8 cellular contexts compared by ENCODE assay signal in the genomic region with DNA sequence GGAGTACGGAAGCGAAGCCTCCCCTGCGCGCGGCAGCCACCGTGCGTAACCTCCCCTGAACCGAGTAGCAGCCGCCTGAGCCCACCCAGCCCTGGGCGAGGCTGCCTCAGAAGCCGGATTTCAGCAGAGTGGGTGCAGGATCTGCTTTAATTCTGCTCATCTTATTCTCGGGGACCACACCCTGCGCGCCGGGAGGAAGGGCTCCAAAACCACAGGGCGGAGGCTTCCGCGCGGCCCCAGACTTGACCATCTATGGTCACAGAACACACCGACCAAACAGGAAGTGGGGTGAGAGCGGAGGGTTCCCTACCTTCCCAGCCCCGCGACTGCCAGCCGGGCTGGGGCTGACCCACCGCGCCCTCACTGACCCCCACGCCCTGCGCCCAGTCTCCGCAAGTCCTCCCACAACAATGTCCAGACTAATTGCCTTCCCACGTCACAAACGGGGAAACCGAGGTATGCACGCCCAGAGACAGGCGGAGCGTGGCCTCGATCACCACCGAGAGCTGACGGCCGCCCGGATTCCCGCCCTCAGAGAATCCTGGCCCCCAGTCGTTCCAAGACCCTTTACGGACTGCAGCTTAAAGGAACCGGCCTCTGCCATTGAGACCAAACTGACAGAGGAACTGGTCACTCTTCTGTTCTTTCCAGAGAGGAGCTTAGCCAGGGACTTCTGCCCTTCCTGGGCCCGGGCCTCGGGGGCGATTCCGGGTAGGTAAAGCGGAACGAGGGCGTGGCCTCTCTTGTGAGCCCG. TPM values are rescaled to one million over a fixed set of nuclear protein-coding genes. Genes with fewer than 3 reads are reported as not detected.
DNase-seq lines count a peak whose midpoint lies in the region; ATAC-seq and TF ChIP-seq lines count a peak whose summit lies in the region.

No MANE protein-coding gene starts in this region.

- H3K27ac ChIP-seq in DND-41 (ENCODE audit: low read length) (peak overlapping the region; percentile 96), RWPE1 (peak overlapping the region; percentile 99), temporal lobe (ENCODE audit: low read depth, low read length) (peak overlapping the region; percentile 97)

- POLR2A ChIA-PET in RWPE1 (lab: Yijun Ruan, JAX; ENCODE audit: low non-redundant PET) = interaction anchor here (0.6 kb wide), 1 partner anchor 58 kb away, joined by 3 read pairs; no protein-coding TSS in a partner anchor

- DNase-seq in DND-41 (peak; percentile 71), HuH-7 (ENCODE audit: low spot score) (peak; percentile 67), RWPE1 (ENCODE audit: low spot score) (peak; percentile 88), fibroblast of villous mesenchyme (ENCODE audit: low read depth) (peak; percentile 91)
- DNase-seq in activated effector memory CD4-positive, alpha-beta T cell treated with Interleukin-2 at 50 U/mL for 16 hours = peak; percentile 69

- H3K4me1 ChIP-seq in DND-41 (ENCODE audit: insufficient read depth, low read length) = peaks cover 49% of the 10 kb centered on the region
- H3K4me1 ChIP-seq in neuron (ENCODE audit: insufficient read depth, low read length) = peaks cover 20% of the 10 kb centered on the region

- CTCF ChIA-PET in RWPE1 (lab: Yijun Ruan, JAX) = interaction anchor here (0.5 to 1.1 kb wide), 4 partner anchors 41 to 121 kb away, joined by 3 to 8 read pairs (median 3); no protein-coding TSS in a partner anchor

- ATAC-seq in DND-41 (ENCODE audit: insufficient read depth, low read depth) (peak; percentile 41), GM21528 (IDR thresholded peaks at IDR 0.05; ENCODE audit: low FRiP score, unreplicated experiment) (peak; percentile 65)

- peak overlapping the region; percentile 97 for H3K9ac ChIP-seq in DND-41 (ENCODE audit: low read depth, low read length)

- H3K36me3 ChIP-seq in DND-41 (ENCODE audit: insufficient read depth, low read length) (peaks cover 12% of the 10 kb centered on the region), neuron (ENCODE audit: insufficient read depth, low read length) (peaks cover 8% of the 10 kb centered on the region)

- peaks cover 53% of the 10 kb centered on the region for H3K79me2 ChIP-seq in DND-41 (ENCODE audit: insufficient read depth, low read length)

- peak overlapping the region; percentile 95 for H3K4me2 ChIP-seq in DND-41 (ENCODE audit: insufficient read depth, low read length)

- H3K4me3 ChIP-seq in DND-41 (ENCODE audit: low read depth in 1 of 2, low read length in 2 of 2) (peak overlapping the region; percentile 80 to 99), fibroblast of villous mesenchyme (ENCODE audit: low read depth, low read length) (peak overlapping the region; percentile 93), neuron (ENCODE audit: low read length) (peak overlapping the region; percentile 80)

- H4K20me1 ChIP-seq in DND-41 (ENCODE audit: insufficient read depth, low read length) = peaks cover 14% of the 10 kb centered on the region; the same call in 1 of the 2 replicates

- H3K27me3 ChIP-seq in DND-41 (ENCODE audit: insufficient read depth, low read length, poor library complexity) (no peaks in the 10 kb centered on the region), neuron (ENCODE audit: insufficient read depth, low read length) (no peaks in the 10 kb centered on the region)

- H2AFZ ChIP-seq in DND-41 (ENCODE audit: low read depth, low read length) (peak overlapping the region; percentile 97), neuron (ENCODE audit: low read depth, low read length) (peak overlapping the region; percentile 38)

- H3K9me3 ChIP-seq in DND-41 (ENCODE audit: insufficient read depth, low read length, severe bottlenecking) (no peaks in the 10 kb centered on the region), neuron (ENCODE audit: low read length) (no peaks in the 10 kb centered on the region)

- no peak for TF ChIP-seq CTCF in DND-41 (IDR thresholded peaks at IDR 0.05; ENCODE audit: borderline replicate concordance, extremely low read depth, low read length, poor library complexity, severe bottlenecking)
- TF ChIP-seq CTCF in RWPE1 (conservative IDR thresholded peaks at IDR 0.05; ENCODE audit: low read depth) = no peak
- no peak for TF ChIP-seq CTCF in fibroblast of villous mesenchyme (IDR thresholded peaks at IDR 0.05; ENCODE audit: insufficient read depth, low read depth, low read length)

RNA-seq across cellular contexts. Expression of gene CAP1, which starts 0.6 kb away (rescaled TPM):
- total RNA-seq in fibroblast of villous mesenchyme (541 and 671 TPM in 2 replicates), temporal lobe (94.7 TPM)

RNA-seq across cellular contexts. Expression of gene PPT1, which starts 57.1 kb away (rescaled TPM):
- 38.3 and 70.8 TPM in 2 replicates for total RNA-seq in fibroblast of villous mesenchyme
- 48.4 TPM for total RNA-seq in temporal lobe

Comparison
In these comparisons a context has a peak if more than half of its experiments do, and no peak if none do; other contexts are left out.
1. Peak in every context shown above with its lines: DNase-seq, ATAC-seq, H3K4me3 ChIP-seq and H3K27ac ChIP-seq.